Comparison of ENCODE assay signal across 1 cellular context in genomic region chr17:9306086-9306485, GRCh38.
TF ChIP-seq lines count a peak whose summit lies in the region.

No MANE protein-coding gene starts in this region.

TF ChIP-seq in IMR-90, 13 proteins besides CTCF, POLR2A, EP300 and RAD21 (continued from another document):
- TF ChIP-seq ELK1 (IDR thresholded peaks at IDR 0.05; ENCODE audit: borderline replicate concordance, low read depth, low read length), result no peak
- no peak for TF ChIP-seq USF2 (IDR thresholded peaks at IDR 0.05; ENCODE audit: low read depth, low read length)
- TF ChIP-seq FOS (IDR thresholded peaks at IDR 0.05; ENCODE audit: low read depth, low read length), result no peak
- TF ChIP-seq MAFK (IDR thresholded peaks at IDR 0.05; ENCODE audit: low read depth, low read length), result no peak
